ENCODE assay signal across 8 cellular contexts in the genomic region with DNA sequence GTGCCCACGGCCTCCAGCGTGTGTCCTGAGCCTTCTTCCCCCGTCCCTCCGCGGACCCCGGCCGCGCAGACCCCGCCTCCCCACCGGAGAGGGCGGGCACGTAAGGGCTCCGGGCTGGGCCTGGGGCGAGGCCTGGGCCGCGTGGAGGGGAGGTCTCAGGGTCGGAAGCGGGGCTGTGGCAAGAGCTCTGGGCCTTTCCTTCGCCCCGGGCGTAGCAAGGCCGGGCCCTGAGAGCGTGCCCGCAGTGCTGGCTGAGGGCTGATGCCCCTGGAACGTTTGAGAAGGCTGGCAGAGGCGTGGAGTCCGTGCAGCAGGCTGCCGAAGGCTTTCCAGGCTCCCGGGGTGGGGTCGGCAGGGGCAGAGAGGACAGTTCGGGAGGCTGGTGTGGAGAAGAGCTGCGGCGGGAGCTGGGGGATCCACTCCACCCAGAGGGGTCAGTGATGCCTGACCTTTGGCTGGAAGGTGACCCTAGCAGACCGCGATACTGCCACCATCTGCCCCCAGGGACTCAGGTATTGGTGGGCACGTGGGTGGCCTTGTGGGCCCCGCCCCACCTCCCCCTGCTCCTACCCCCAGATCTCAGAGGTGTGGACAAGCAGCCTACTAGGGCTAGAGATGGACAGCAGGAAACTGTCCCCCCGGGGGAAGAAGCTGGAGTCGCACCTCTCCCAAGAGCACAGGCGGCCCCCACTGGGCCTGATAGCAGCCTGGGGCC. TPM values are rescaled to one million over a fixed set of nuclear protein-coding genes. Genes with fewer than 3 reads are reported as not detected.
DNase-seq lines count a peak whose midpoint lies in the region; ATAC-seq, FAIRE-seq and TF ChIP-seq lines count a peak whose summit lies in the region.

No MANE protein-coding gene starts in this region.

- no peak for FAIRE-seq in RCC 7860 (lab: Jason Lieb, UNC)

- H3K27ac ChIP-seq in C4-2B = peak overlapping the region; percentile 95
- peak overlapping the region; percentile 36 to 98 (median 91) for H3K27ac ChIP-seq in dorsolateral prefrontal cortex
- peak overlapping the region; percentile 59 for H3K27ac ChIP-seq in mesodermal cell (ENCODE audit: low read depth, low read length, severe bottlenecking)
- no peak overlapping the region for H3K27ac ChIP-seq in aorta (ENCODE audit: low read depth in 1 of 2, low read length in 2 of 2)

- H3K4me3 ChIP-seq in dorsolateral prefrontal cortex (peak overlapping the region; percentile 70 to 98 (median 88)), mesodermal cell (ENCODE audit: extremely low read depth, insufficient read depth, low read length, poor library complexity, severe bottlenecking) (peak overlapping the region; percentile 66), aorta (ENCODE audit: low read length in 2 of 2) (peak overlapping the region; percentile 44 to 72)

- H3K9me3 ChIP-seq in mesodermal cell (ENCODE audit: control insufficient read depth, low read length) = peaks cover 35% of the 10 kb centered on the region
- peaks cover 1% of the 10 kb centered on the region for H3K9me3 ChIP-seq in aorta (ENCODE audit: control insufficient read depth, low read length)

- 58 to 72% methylated on average over 27 to 34 of the region's 40 CpGs for WGBS in mesodermal cell (ENCODE audit: insufficient coverage in 2 of 2), 2 experiments
- WGBS in aorta, 2 donors = 33 to 35% methylated on average over 38 to 40 of the region's 40 CpGs

- peak; percentile 10 for DNase-seq in SK-MEL-5 (ENCODE audit: low read depth, low spot score)
- no peak for DNase-seq in dorsolateral prefrontal cortex
- peak in 1 of 2 donors; percentile 59 for DNase-seq in aorta
- DNase-seq in RCC 7860 (ENCODE audit: low spot score) = no peak

- no peaks in the 10 kb centered on the region for H3K27me3 ChIP-seq in dorsolateral prefrontal cortex
- H3K27me3 ChIP-seq in aorta (ENCODE audit: control insufficient read depth in 1 of 2, insufficient read depth in 2 of 2, low read length in 1 of 2) = no peaks in the 10 kb centered on the region

- intact Hi-C loops in dorsolateral prefrontal cortex (cut with DNase I) = loop anchor here in 1 of 2 donors (2.0 kb wide), 1 partner anchor 16 kb away; no protein-coding TSS in a partner anchor
- intact Hi-C loops in aorta (cut with DNase I) = no loop called here

- in situ Hi-C loops in SK-MEL-5 (cut with HindIII; ENCODE audit: low pct_unique_long_range_greater_than_20kb, low sequenced_read_pairs) = no loop called here

- H3K4me1 ChIP-seq in mesodermal cell (ENCODE audit: control insufficient read depth, insufficient read depth, low read length, poor library complexity, severe bottlenecking) (peaks cover 3% of the 10 kb centered on the region), aorta (ENCODE audit: control insufficient read depth in 1 of 2, insufficient read depth in 2 of 2, low read length in 2 of 2) (no peaks in the 10 kb centered on the region)

- H3K36me3 ChIP-seq in mesodermal cell (ENCODE audit: control insufficient read depth, insufficient read depth, low read length) (peaks cover 23% of the 10 kb centered on the region), aorta (ENCODE audit: control insufficient read depth in 1 of 2, insufficient read depth in 2 of 2, low read length in 1 of 2) (no peaks in the 10 kb centered on the region)

- TF ChIP-seq CTCF in C4-2B (conservative IDR thresholded peaks at IDR 0.05) (no peak), dorsolateral prefrontal cortex (IDR thresholded peaks at IDR 0.05 in 54 of 56, conservative IDR thresholded peaks at IDR 0.05 in 2 of 56; ENCODE audit: low read depth in 1 of 56, partially characterized antibody in 56 of 56) (peak in 3 of 56 donors; percentile 1 to 10 (median 8))

- ATAC-seq in GM19035 (IDR thresholded peaks at IDR 0.05; ENCODE audit: unreplicated experiment) (peak; percentile 44), HG03432 (IDR thresholded peaks at IDR 0.05; ENCODE audit: unreplicated experiment) (peak; percentile 36), aorta (ENCODE audit: low FRiP score) (peak; percentile 37)

RNA-seq across cellular contexts. Expression of gene TEX22, which starts 0.5 kb away (rescaled TPM):
- 0.26 and 0.32 TPM in 2 replicates for total RNA-seq in SK-MEL-5 (2014; rRNA removed; shearing (Covaris generic))
- polyA plus RNA-seq in SK-MEL-5 (2015; cell fraction: cytosol; rRNA removed) = 0.21 and 0.27 TPM in 2 replicates
- polyA plus RNA-seq in SK-MEL-5 (2015; cell fraction: nucleus; rRNA removed) = 6.2 and 7.9 TPM in 2 replicates
- total RNA-seq in dorsolateral prefrontal cortex (10 to 100 TPM in 1 of 120 experiments, 1 to 10 TPM in 113, under 1 TPM in 6; 0.38 to 13.1 (median 3.6) TPM), aorta (1 to 10 TPM; 1.2 to 2.1 TPM)
- polyA plus RNA-seq in mesodermal cell (2013, experiment 1 of 2) = 0.29 TPM
- polyA plus RNA-seq in mesodermal cell (2013, experiment 2 of 2) = 0.35 TPM
- under 1 TPM; 0.18 to 0.38 TPM for polyA plus RNA-seq in aorta

RNA-seq across cellular contexts. Expression of gene MTA1, which starts 20.7 kb away (rescaled TPM):
- 36.3 and 43.5 TPM in 2 replicates for total RNA-seq in SK-MEL-5 (2014; rRNA removed; shearing (Covaris generic))
- polyA plus RNA-seq in SK-MEL-5 (2015; cell fraction: cytosol; rRNA removed) = 73.8 and 102 TPM in 2 replicates
- 603 and 637 TPM in 2 replicates for polyA plus RNA-seq in SK-MEL-5 (2015; cell fraction: nucleus; rRNA removed)
- 100 to 1,000 TPM in 85 of 120 experiments, 10 to 100 TPM in 35; 81.6 to 178 (median 109) TPM for total RNA-seq in dorsolateral prefrontal cortex
- polyA plus RNA-seq in mesodermal cell (2013, experiment 1 of 2) = 127 TPM
- polyA plus RNA-seq in mesodermal cell (2013, experiment 2 of 2) = 124 TPM
- 100 to 1,000 TPM in 1 of 2 donors, 10 to 100 TPM in 1; 71.5 to 111 TPM for total RNA-seq in aorta
- polyA plus RNA-seq in aorta = 10 to 100 TPM; 16.9 to 85.4 TPM

Comparison
In these comparisons a context has a peak if more than half of its experiments do, and no peak if none do; other contexts are left out.
1. H3K27ac ChIP-seq: peak in C4-2B (single experiment), dorsolateral prefrontal cortex (59 of 59) and mesodermal cell (single experiment); none in aorta (0 of 2).
2. Peak in every context shown above with its lines, with median percentiles within 50 percentile points of each other: ATAC-seq and H3K4me3 ChIP-seq.